ENCODE assay signal across 8 cellular contexts in genomic region chr15:20102209-20102608, GRCh38.
DNase-seq lines count a peak whose midpoint lies in the region; ATAC-seq and TF ChIP-seq lines count a peak whose summit lies in the region.
"Not testable (repeated sequence)": the region's sequence is repeated elsewhere in the genome, so short reads cannot be mapped to it uniquely, and the experiment has no call there.

No MANE protein-coding gene starts in this region.

- H3K27me3 Mint-ChIP-seq in Caco-2 (ENCODE audit: insufficient read depth, unreplicated experiment); activated CD4-positive, alpha-beta T cell treated with anti-CD3 and anti-CD28 coated beads, Interleukin-2, amount 10 ng/mL, durations not matched to agents 24 days and 14 days; activated T-helper 2 cell treated with anti-CD3 and anti-CD28 coated beads, Interferon-gamma antibody, Interleukin-2, Interleukin-4, amounts not matched to agents 10 μg/mL and 5 μg/mL and 100 μg/mL, durations not matched to agents 14 hours and 24 hours and 36 hours (ENCODE audit: low read depth); glutamatergic neuron (ENCODE audit: unreplicated experiment); natural killer cell treated with Interleukin-12 subunit alpha and Interleukin-12 subunit beta and Interleukin-15 and Interleukin-18, amount 100 ng/mL, for 72 hours: not testable (repeated sequence)

- not testable (repeated sequence) for H3K27ac ChIP-seq in right cardiac atrium (ENCODE audit: low read length); upper lobe of right lung

- not testable (repeated sequence) for H3K27ac Mint-ChIP-seq in Caco-2 (ENCODE audit: unreplicated experiment); activated CD4-positive, alpha-beta T cell treated with anti-CD3 and anti-CD28 coated beads, Interleukin-2, amount 10 ng/mL, durations not matched to agents 24 days and 14 days; activated T-helper 2 cell treated with anti-CD3 and anti-CD28 coated beads, Interferon-gamma antibody, Interleukin-2, Interleukin-4, amounts not matched to agents 10 μg/mL and 5 μg/mL and 100 μg/mL, durations not matched to agents 14 hours and 24 hours and 36 hours; glutamatergic neuron (ENCODE audit: unreplicated experiment); natural killer cell treated with Interleukin-12 subunit alpha and Interleukin-12 subunit beta and Interleukin-15 and Interleukin-18, amount 100 ng/mL, for 72 hours

- not testable (repeated sequence) for H3K36me3 ChIP-seq in Caco-2 (ENCODE audit: control insufficient read depth, insufficient read depth, low read length); upper lobe of right lung

- POLR2A ChIA-PET in Caco-2 (lab: Charles Lee), result not testable (repeated sequence)

- peak; percentile 23 to 74 for DNase-seq in Caco-2
- peak; percentile 64 for DNase-seq in activated CD4-positive, alpha-beta T cell treated with anti-CD3 and anti-CD28 coated beads, Interleukin-2, amount 10 ng/mL, durations not matched to agents 24 days and 14 days
- DNase-seq in activated T-helper 2 cell treated with anti-CD3 and anti-CD28 coated beads, Interferon-gamma antibody, Interleukin-2, Interleukin-4, amounts not matched to agents 10 μg/mL and 5 μg/mL and 100 μg/mL, durations not matched to agents 14 hours and 24 hours and 36 hours (ENCODE audit: low spot score), result peak; percentile 14
- DNase-seq in glutamatergic neuron, result peak; percentile 6
- peak; percentile 18 to 84 (median 79) for DNase-seq in right cardiac atrium
- peak; percentile 64 for DNase-seq in natural killer cell treated with Interleukin-12 subunit alpha and Interleukin-12 subunit beta and Interleukin-15 and Interleukin-18, amount 100 ng/mL, for 72 hours (ENCODE audit: low spot score)
- DNase-seq in sciatic nerve (ENCODE audit: low spot score), result peak; percentile 74
- DNase-seq in upper lobe of right lung, result peak; percentile 86

- not testable (repeated sequence) for H3K4me3 Mint-ChIP-seq in Caco-2 (ENCODE audit: unreplicated experiment); activated CD4-positive, alpha-beta T cell treated with anti-CD3 and anti-CD28 coated beads, Interleukin-2, amount 10 ng/mL, durations not matched to agents 24 days and 14 days; activated T-helper 2 cell treated with anti-CD3 and anti-CD28 coated beads, Interferon-gamma antibody, Interleukin-2, Interleukin-4, amounts not matched to agents 10 μg/mL and 5 μg/mL and 100 μg/mL, durations not matched to agents 14 hours and 24 hours and 36 hours (ENCODE audit: low read depth); glutamatergic neuron (ENCODE audit: unreplicated experiment); natural killer cell treated with Interleukin-12 subunit alpha and Interleukin-12 subunit beta and Interleukin-15 and Interleukin-18, amount 100 ng/mL, for 72 hours

- 67% methylated on average over 1 of the region's 1 CpG for WGBS in right cardiac atrium

- H3K4me3 ChIP-seq in Caco-2 (ENCODE audit: low read depth, low read length); right cardiac atrium (ENCODE audit: low read length); upper lobe of right lung: not testable (repeated sequence)

- not testable (repeated sequence) for H3K36me3 Mint-ChIP-seq in Caco-2 (ENCODE audit: insufficient read depth, unreplicated experiment); activated CD4-positive, alpha-beta T cell treated with anti-CD3 and anti-CD28 coated beads, Interleukin-2, amount 10 ng/mL, durations not matched to agents 24 days and 14 days (ENCODE audit: low read depth); activated T-helper 2 cell treated with anti-CD3 and anti-CD28 coated beads, Interferon-gamma antibody, Interleukin-2, Interleukin-4, amounts not matched to agents 10 μg/mL and 5 μg/mL and 100 μg/mL, durations not matched to agents 14 hours and 24 hours and 36 hours (ENCODE audit: low read depth); glutamatergic neuron (ENCODE audit: unreplicated experiment); natural killer cell treated with Interleukin-12 subunit alpha and Interleukin-12 subunit beta and Interleukin-15 and Interleukin-18, amount 100 ng/mL, for 72 hours

- not testable (repeated sequence) for ATAC-seq in right cardiac atrium; natural killer cell treated with Interleukin-12 subunit alpha and Interleukin-12 subunit beta and Interleukin-15 and Interleukin-18, amount 100 ng/mL, for 72 hours; sciatic nerve; upper lobe of right lung

- not testable (repeated sequence) for BruUV-seq in Caco-2 (replicated peaks; lab: Mats Ljungman, UMichigan)

- H3K4me1 Mint-ChIP-seq in Caco-2 (ENCODE audit: low read depth, unreplicated experiment); activated CD4-positive, alpha-beta T cell treated with anti-CD3 and anti-CD28 coated beads, Interleukin-2, amount 10 ng/mL, durations not matched to agents 24 days and 14 days; activated T-helper 2 cell treated with anti-CD3 and anti-CD28 coated beads, Interferon-gamma antibody, Interleukin-2, Interleukin-4, amounts not matched to agents 10 μg/mL and 5 μg/mL and 100 μg/mL, durations not matched to agents 14 hours and 24 hours and 36 hours (ENCODE audit: low read depth); glutamatergic neuron (ENCODE audit: low read depth, unreplicated experiment); natural killer cell treated with Interleukin-12 subunit alpha and Interleukin-12 subunit beta and Interleukin-15 and Interleukin-18, amount 100 ng/mL, for 72 hours (ENCODE audit: low read depth in 2 of 2): not testable (repeated sequence)

- not testable (repeated sequence) for TF ChIP-seq CTCF in Caco-2 (IDR thresholded peaks at IDR 0.05; ENCODE audit: insufficient read depth in 1 of 2, low read depth in 1 of 2, low read length in 1 of 2, severe bottlenecking in 1 of 2, unreplicated experiment in 1 of 2); glutamatergic neuron (IDR thresholded peaks at IDR 0.05; ENCODE audit: partially characterized antibody, unreplicated experiment); upper lobe of right lung (IDR thresholded peaks at IDR 0.05)

- H3K27me3 ChIP-seq in Caco-2 (replicated peaks; ENCODE audit: control insufficient read depth, insufficient read depth, low read length); right cardiac atrium (ENCODE audit: control insufficient read depth, insufficient read depth); upper lobe of right lung: not testable (repeated sequence)

- intact Hi-C loops in Caco-2 (cut with micrococcal nuclease; ENCODE audit: unreplicated experiment); activated CD4-positive, alpha-beta T cell treated with anti-CD3 and anti-CD28 coated beads, Interleukin-2, amount 10 ng/mL, durations not matched to agents 24 days and 14 days (cut with micrococcal nuclease); activated T-helper 2 cell treated with anti-CD3 and anti-CD28 coated beads, Interferon-gamma antibody, Interleukin-2, Interleukin-4, amounts not matched to agents 10 μg/mL and 5 μg/mL and 100 μg/mL, durations not matched to agents 14 hours and 24 hours and 36 hours (cut with micrococcal nuclease); right cardiac atrium (cut with DNase I); sciatic nerve (cut with DNase I); upper lobe of right lung (cut with DNase I): not testable (repeated sequence)

- CTCF ChIA-PET in Caco-2 (lab: Charles Lee), result not testable (repeated sequence)

- not testable (repeated sequence) for H3K9me3 Mint-ChIP-seq in Caco-2 (ENCODE audit: unreplicated experiment); activated CD4-positive, alpha-beta T cell treated with anti-CD3 and anti-CD28 coated beads, Interleukin-2, amount 10 ng/mL, durations not matched to agents 24 days and 14 days; activated T-helper 2 cell treated with anti-CD3 and anti-CD28 coated beads, Interferon-gamma antibody, Interleukin-2, Interleukin-4, amounts not matched to agents 10 μg/mL and 5 μg/mL and 100 μg/mL, durations not matched to agents 14 hours and 24 hours and 36 hours; glutamatergic neuron (ENCODE audit: unreplicated experiment); natural killer cell treated with Interleukin-12 subunit alpha and Interleukin-12 subunit beta and Interleukin-15 and Interleukin-18, amount 100 ng/mL, for 72 hours

- not testable (repeated sequence) for H3K9me3 ChIP-seq in Caco-2; right cardiac atrium (ENCODE audit: control insufficient read depth, low read length); upper lobe of right lung

- H3K4me1 ChIP-seq in Caco-2; right cardiac atrium (ENCODE audit: control insufficient read depth, insufficient read depth, low read length); upper lobe of right lung: not testable (repeated sequence)

Comparison
In these comparisons a context has a peak if more than half of its experiments do, and no peak if none do; other contexts are left out.
1. DNase-seq: peak in every context shown above with its lines; median percentile 86 in upper lobe of right lung; 79 in right cardiac atrium; 74 in sciatic nerve; 64 in activated CD4-positive, alpha-beta T cell treated with anti-CD3 and anti-CD28 coated beads, Interleukin-2, amount 10 ng/mL, durations not matched to agents 24 days and 14 days; 64 in natural killer cell treated with Interleukin-12 subunit alpha and Interleukin-12 subunit beta and Interleukin-15 and Interleukin-18, amount 100 ng/mL, for 72 hours; 48 in Caco-2; 14 in activated T-helper 2 cell treated with anti-CD3 and anti-CD28 coated beads, Interferon-gamma antibody, Interleukin-2, Interleukin-4, amounts not matched to agents 10 μg/mL and 5 μg/mL and 100 μg/mL, durations not matched to agents 14 hours and 24 hours and 36 hours; 6 in glutamatergic neuron.